ENCODE assay signal across 22 cellular contexts in the genomic region with DNA sequence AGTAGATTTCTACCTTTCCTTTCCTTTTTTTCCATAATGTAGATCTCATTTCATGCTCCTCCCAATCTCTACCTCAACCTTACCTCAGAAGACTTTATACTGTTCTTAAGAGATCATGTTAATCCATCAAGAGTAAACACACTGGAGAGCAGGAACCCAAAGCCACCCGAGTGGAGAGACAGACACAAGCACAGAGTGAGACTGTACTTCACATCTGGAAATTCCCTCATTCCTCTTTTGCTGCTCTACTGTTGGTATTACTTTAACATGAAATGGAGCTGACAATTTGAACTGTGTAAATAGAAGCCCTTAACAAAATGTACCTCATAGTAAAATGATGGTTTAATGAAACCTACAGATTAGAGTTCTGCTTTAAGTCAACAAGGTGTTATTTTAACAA.
"Had no signal": no experiment of that assay in that cellular context is flagged by ENCODE, and none has a peak within 500 bp of the region (broad histone marks: within the 10 kb centered on the region; RNA-seq: fewer than 3 reads in every experiment).

No MANE protein-coding gene starts in this region.

- H3K27me3 ChIP-seq: brain microvascular endothelial cell, neutrophil, right lobe of liver, upper lobe of left lung had no signal

- H3K4me3 Mint-ChIP-seq: activated CD8-positive, alpha-beta T cell treated with anti-CD3 and anti-CD28 coated beads for 36 hours; activated T-cell treated with anti-CD3 and anti-CD28 coated beads, Interleukin-2, amount 50 U/mL, for 4 hours; activated T-helper 17 cell treated with anti-CD3 and anti-CD28 coated beads, Interleukin-2, amount 50 U/mL, for 72 hours; nephron progenitor cell; stimulated activated effector memory CD8-positive, alpha-beta T cell treated with anti-CD3 and anti-CD28 coated beads, Interleukin-12 subunit alpha, Interleukin-12 subunit beta, amount 100 ng/mL, for 72 hours; stimulated activated naive CD8-positive, alpha-beta T cell treated with anti-CD3 and anti-CD28 coated beads, Interleukin-15, amount 100 ng/mL, for 72 hours had no signal

- ATAC-seq: activated CD8-positive, alpha-beta T cell treated with anti-CD3 and anti-CD28 coated beads for 36 hours; activated T-cell treated with anti-CD3 and anti-CD28 coated beads, Interleukin-2, amount 50 U/mL, for 4 hours; activated T-helper 17 cell treated with anti-CD3 and anti-CD28 coated beads, Interleukin-2, amount 50 U/mL, for 72 hours; left ventricle myocardium superior; stimulated activated effector memory CD8-positive, alpha-beta T cell treated with anti-CD3 and anti-CD28 coated beads, Interleukin-12 subunit alpha, Interleukin-12 subunit beta, amount 100 ng/mL, for 72 hours; stimulated activated naive CD8-positive, alpha-beta T cell treated with anti-CD3 and anti-CD28 coated beads, Interleukin-15, amount 100 ng/mL, for 72 hours had no signal

- H3K36me3 Mint-ChIP-seq: stimulated activated effector memory CD8-positive, alpha-beta T cell treated with anti-CD3 and anti-CD28 coated beads, Interleukin-12 subunit alpha, Interleukin-12 subunit beta, amount 100 ng/mL, for 72 hours had no signal

- H3K27me3 Mint-ChIP-seq: activated CD8-positive, alpha-beta T cell treated with anti-CD3 and anti-CD28 coated beads for 36 hours had no signal

- DNase-seq: activated CD4-positive, alpha-beta T cell treated with anti-CD3 and anti-CD28 coated beads, Interleukin-2, amount 50 U/mL, for 1 hour; activated CD8-positive, alpha-beta T cell treated with anti-CD3 and anti-CD28 coated beads for 36 hours; activated gamma-delta T cell treated with Interleukin-2 at 50 U/mL for 16 hours; activated naive CD4-positive, alpha-beta T cell treated with anti-CD3 and anti-CD28 coated beads, Interleukin-2, amount 50 U/mL, for 16 hours; activated T-cell treated with anti-CD3 and anti-CD28 coated beads, Interleukin-2, amount 50 U/mL, for 4 hours; amniotic stem cell; brain microvascular endothelial cell; dorsolateral prefrontal cortex; effector memory CD4-positive, alpha-beta T cell; left ventricle myocardium superior; nephron progenitor cell; right lobe of liver; stimulated activated CD4-positive, alpha-beta T cell treated with anti-CD3 and anti-CD28 coated beads, Interleukin-12 subunit alpha, Interleukin-12 subunit beta, amount 100 ng/mL, for 4 hours; stimulated activated CD4-positive, alpha-beta T cell treated with anti-CD3 and anti-CD28 coated beads, Interleukin-4, amount 100 ng/mL, for 24 hours; stimulated activated naive CD8-positive, alpha-beta T cell treated with anti-CD3 and anti-CD28 coated beads, Interleukin-15, amount 100 ng/mL, for 72 hours; substantia nigra; T-helper 9 cell; upper lobe of left lung had no signal

- H3K4me1 ChIP-seq: upper lobe of left lung had no signal

- H3K27ac ChIP-seq: brain microvascular endothelial cell, coronary artery, dorsolateral prefrontal cortex, neutrophil, right lobe of liver, upper lobe of left lung had no signal

- H3K4me3 ChIP-seq: coronary artery, dorsolateral prefrontal cortex, right lobe of liver, upper lobe of left lung had no signal

- H3K36me3 ChIP-seq: brain microvascular endothelial cell, neutrophil, right lobe of liver, upper lobe of left lung had no signal

- H3K27ac Mint-ChIP-seq: activated CD8-positive, alpha-beta T cell treated with anti-CD3 and anti-CD28 coated beads for 36 hours; activated T-helper 17 cell treated with anti-CD3 and anti-CD28 coated beads, Interleukin-2, amount 50 U/mL, for 72 hours; nephron progenitor cell; stimulated activated effector memory CD8-positive, alpha-beta T cell treated with anti-CD3 and anti-CD28 coated beads, Interleukin-12 subunit alpha, Interleukin-12 subunit beta, amount 100 ng/mL, for 72 hours; stimulated activated naive CD8-positive, alpha-beta T cell treated with anti-CD3 and anti-CD28 coated beads, Interleukin-15, amount 100 ng/mL, for 72 hours had no signal

- H3K9me3 Mint-ChIP-seq: activated CD8-positive, alpha-beta T cell treated with anti-CD3 and anti-CD28 coated beads for 36 hours; activated T-cell treated with anti-CD3 and anti-CD28 coated beads, Interleukin-2, amount 50 U/mL, for 4 hours; activated T-helper 17 cell treated with anti-CD3 and anti-CD28 coated beads, Interleukin-2, amount 50 U/mL, for 72 hours; stimulated activated effector memory CD8-positive, alpha-beta T cell treated with anti-CD3 and anti-CD28 coated beads, Interleukin-12 subunit alpha, Interleukin-12 subunit beta, amount 100 ng/mL, for 72 hours; stimulated activated naive CD8-positive, alpha-beta T cell treated with anti-CD3 and anti-CD28 coated beads, Interleukin-15, amount 100 ng/mL, for 72 hours had no signal

- H3K4me1 Mint-ChIP-seq: activated T-helper 17 cell treated with anti-CD3 and anti-CD28 coated beads, Interleukin-2, amount 50 U/mL, for 72 hours; stimulated activated effector memory CD8-positive, alpha-beta T cell treated with anti-CD3 and anti-CD28 coated beads, Interleukin-12 subunit alpha, Interleukin-12 subunit beta, amount 100 ng/mL, for 72 hours; stimulated activated naive CD8-positive, alpha-beta T cell treated with anti-CD3 and anti-CD28 coated beads, Interleukin-15, amount 100 ng/mL, for 72 hours had no signal

- H3K9me3 ChIP-seq: neutrophil, right lobe of liver, upper lobe of left lung had no signal
